In genomic region chr7:101099969-101100781, GRCh38 we compare ENCODE assay signal across 8 cellular contexts. TPM values are rescaled to one million over a fixed set of nuclear protein-coding genes. Genes with fewer than 3 reads are reported as not detected.
DNase-seq lines count a peak whose midpoint lies in the region; ATAC-seq and TF ChIP-seq lines count a peak whose summit lies in the region.

No MANE protein-coding gene starts in this region.

- H3K9me3 ChIP-seq in liver (ENCODE audit: control insufficient read depth in 4 of 4, low read length in 3 of 4) = no peaks in the 10 kb centered on the region

- H3K4me3 ChIP-seq in liver (ENCODE audit: low read depth in 1 of 3, low read length in 3 of 3) = no peak overlapping the region

- no peak overlapping the region for H3K9ac ChIP-seq in liver (ENCODE audit: low read depth in 1 of 2, low read length in 2 of 2)

- no peaks in the 10 kb centered on the region for H3K36me3 ChIP-seq in liver (ENCODE audit: control insufficient read depth in 4 of 4, insufficient read depth in 3 of 4, low read depth in 1 of 4, low read length in 3 of 4)

- ATAC-seq in GM19324 (IDR thresholded peaks at IDR 0.05; ENCODE audit: low FRiP score, unreplicated experiment) = no peak
- no peak for ATAC-seq in HG03378 (IDR thresholded peaks at IDR 0.05; ENCODE audit: unreplicated experiment)

- peak; percentile 35 to 60 for TF ChIP-seq RAD21 in liver (IDR thresholded peaks at IDR 0.05)

- no peaks in the 10 kb centered on the region for H3K27me3 ChIP-seq in liver (ENCODE audit: control insufficient read depth in 4 of 4, insufficient read depth in 4 of 4, low read length in 3 of 4)

- no peak for TF ChIP-seq CTCF in liver (IDR thresholded peaks at IDR 0.05; ENCODE audit: low read depth, low read length, missing input control)

- WGBS in liver = 43% methylated on average over 26 of the region's 26 CpGs

- peak; percentile 33 for DNase-seq in DMS153 (lab: John Stamatoyannopoulos, UW)
- peak; percentile 92 for DNase-seq in MV-4-11 (lab: John Stamatoyannopoulos, UW)
- DNase-seq in activated CD4-positive, CD25-positive, alpha-beta regulatory T cell treated with anti-CD3 and anti-CD28 coated beads, Interleukin-2, amount 50 U/mL, for 16 hours (ENCODE audit: low read depth, low spot score) = peak; percentile 14
- peak; percentile 97 for DNase-seq in dermis blood vessel endothelial cell
- DNase-seq in stimulated activated CD4-positive, alpha-beta T cell treated with anti-CD3 and anti-CD28 coated beads, Interleukin-4, amount 100 ng/mL, for 4 hours = peak; percentile 59 to 81

- H3K4me1 ChIP-seq in liver (ENCODE audit: control insufficient read depth in 4 of 4, insufficient read depth in 4 of 4, low read length in 3 of 4) = peaks cover 12 to 50% (median 27%) of the 10 kb centered on the region in 4 donors

- H3K27ac ChIP-seq in liver (ENCODE audit: low read depth in 1 of 2, low read length in 2 of 2) = peak overlapping the region; percentile 50 to 81

TF ChIP-seq in liver, 16 proteins besides CTCF, POLR2A, EP300 and RAD21:
- TF ChIP-seq MAX (IDR thresholded peaks at IDR 0.05) = peak; percentile 64
- TF ChIP-seq HNF4G (IDR thresholded peaks at IDR 0.05) = peak; percentile 5
- TF ChIP-seq ATF3 (IDR thresholded peaks at IDR 0.05) = peak; percentile 80
- peak; percentile 71 to 89 for TF ChIP-seq RXRA (IDR thresholded peaks at IDR 0.05)
- peak; percentile 22 for TF ChIP-seq ZBTB33 (IDR thresholded peaks at IDR 0.05)
- TF ChIP-seq YY1 (IDR thresholded peaks at IDR 0.05) = no peak
- TF ChIP-seq NR2F2 (IDR thresholded peaks at IDR 0.05) = peak; percentile 66
- TF ChIP-seq FOXA2 (IDR thresholded peaks at IDR 0.05) = no peak
- TF ChIP-seq SP1 (IDR thresholded peaks at IDR 0.05) = peak; percentile 75
- TF ChIP-seq REST (IDR thresholded peaks at IDR 0.05) = peak; percentile 35
- no peak for TF ChIP-seq GABPA (IDR thresholded peaks at IDR 0.05 in 1 of 2, conservative IDR thresholded peaks at IDR 0.05 in 1 of 2)
- peak; percentile 16 to 69 for TF ChIP-seq HNF4A (conservative IDR thresholded peaks at IDR 0.05)
- TF ChIP-seq JUND (IDR thresholded peaks at IDR 0.05) = peak; percentile 94 to 95

RNA-seq across cellular contexts. Expression of gene TRIM56, which starts 14.9 kb away (rescaled TPM):
- total RNA-seq in dermis blood vessel endothelial cell (19.6 and 28.0 TPM in 2 replicates), liver (10 to 100 TPM in 1 of 2 donors, 1 to 10 TPM in 1; 9.2 to 15.6 TPM)
- polyA plus RNA-seq in liver = 1 to 10 TPM; 4.8 to 6.1 TPM

RNA-seq across cellular contexts. Expression of gene SERPINE1, which starts 26.7 kb away (rescaled TPM):
- total RNA-seq in dermis blood vessel endothelial cell (289 and 399 TPM in 2 replicates), liver (10 to 100 TPM in 1 of 2 donors, under 1 TPM in 1; 0.93 to 10.2 TPM)
- 10 to 100 TPM in 1 of 2 donors, 1 to 10 TPM in 1; 5.8 to 18.6 TPM for polyA plus RNA-seq in liver

RNA-seq across cellular contexts. Expression of gene AP1S1, which starts 54.1 kb away (rescaled TPM):
- total RNA-seq in dermis blood vessel endothelial cell = 115 and 144 TPM in 2 replicates
- total RNA-seq in liver = 10 to 100 TPM; 20.9 to 23.1 TPM
- polyA plus RNA-seq in liver = 10 to 100 TPM; 13.8 to 25.7 TPM

Comparison
In these comparisons a context has a peak if more than half of its experiments do, and no peak if none do; other contexts are left out.
1. DNase-seq: peak in every context shown above with its lines; median percentile 97 in dermis blood vessel endothelial cell; 92 in MV-4-11; 70 in stimulated activated CD4-positive, alpha-beta T cell treated with anti-CD3 and anti-CD28 coated beads, Interleukin-4, amount 100 ng/mL, for 4 hours; 33 in DMS153; 14 in activated CD4-positive, CD25-positive, alpha-beta regulatory T cell treated with anti-CD3 and anti-CD28 coated beads, Interleukin-2, amount 50 U/mL, for 16 hours.
2. RNA of gene SERPINE1, which starts 26.7 kb away (total RNA-seq): 289 to 399 TPM in dermis blood vessel endothelial cell; 0.93 to 10.2 TPM in liver; every median in the first group is over 10 times any median in the second.